30 cellular contexts compared by ENCODE assay signal in genomic region chr17:15922586-15922985, GRCh38. TPM values are rescaled to one million over a fixed set of nuclear protein-coding genes. Genes with fewer than 3 reads are reported as not detected.
"Had no signal": no experiment of that assay in that cellular context is flagged by ENCODE, and none has a peak within 500 bp of the region (broad histone marks: within the 10 kb centered on the region; RNA-seq: fewer than 3 reads in every experiment).

No MANE protein-coding gene starts in this region.

- ATAC-seq: activated CD4-positive, CD25-positive, alpha-beta regulatory T cell treated with anti-CD3 and anti-CD28 coated beads, Interleukin-2, amount 50 U/mL, for 24 hours; activated CD8-positive, alpha-beta T cell treated with anti-CD3 and anti-CD28 coated beads for 36 hours; activated T-cell treated with anti-CD3 and anti-CD28 coated beads, Interleukin-2, amount 50 U/mL, for 72 hours; esophagus mucosa; foreskin keratinocyte; gastrocnemius medialis; heart right ventricle; T-helper 17 cell had no signal

- H3K9me3 ChIP-seq: gastrocnemius medialis had no signal

- H3K27me3 ChIP-seq: brain microvascular endothelial cell had no signal

- H3K27ac ChIP-seq: brain microvascular endothelial cell, coronary artery, dorsolateral prefrontal cortex, foreskin keratinocyte, gastrocnemius medialis, heart right ventricle, WERI-Rb-1 had no signal

- DNase-seq: activated B cell treated with CpG ODN at 0.5 μM for 24 hours; activated CD4-positive, alpha-beta T cell treated with anti-CD3 and anti-CD28 coated beads for 48 hours; activated CD4-positive, alpha-beta T cell treated with anti-CD3 and anti-CD28 coated beads, Interleukin-2, amount 50 U/mL, for 1 hour; activated CD4-positive, alpha-beta T cell treated with anti-CD3 and anti-CD28 coated beads, Interleukin-2, amount 50 U/mL, for 48 hours; activated CD8-positive, alpha-beta memory T cell treated with anti-CD3 and anti-CD28 coated beads for 24 hours; activated CD8-positive, alpha-beta memory T cell treated with anti-CD3 and anti-CD28 coated beads, Interleukin-2, amount 50 U/mL, for 48 hours; activated CD8-positive, alpha-beta T cell treated with anti-CD3 and anti-CD28 coated beads for 36 hours; activated gamma-delta T cell; activated naive CD4-positive, alpha-beta T cell; activated naive CD4-positive, alpha-beta T cell treated with anti-CD3 and anti-CD28 coated beads, Interleukin-2, amount 50 U/mL, for 16 hours; activated T-cell treated with anti-CD3 and anti-CD28 coated beads for 4 hours; activated T-cell treated with anti-CD3 and anti-CD28 coated beads, Interleukin-2, amount 50 U/mL, for 24 hours; activated T-cell treated with anti-CD3 and anti-CD28 coated beads, Interleukin-2, amount 50 U/mL, for 72 hours; amniotic stem cell; anterior cingulate cortex; brain microvascular endothelial cell; dorsolateral prefrontal cortex; effector memory CD4-positive, alpha-beta T cell; endodermal cell; foreskin keratinocyte; gastrocnemius medialis; glutamatergic neuron; heart right ventricle; T-helper 1 cell; T-helper 17 cell; T1000; WERI-Rb-1 had no signal

- H3K4me1 ChIP-seq: foreskin keratinocyte, gastrocnemius medialis had no signal

- H3K36me3 ChIP-seq: brain microvascular endothelial cell, gastrocnemius medialis, heart right ventricle, WERI-Rb-1 had no signal

- H3K4me3 ChIP-seq: coronary artery, dorsolateral prefrontal cortex, gastrocnemius medialis, heart right ventricle had no signal

RNA-seq across cellular contexts. Expression of gene ADORA2B, which starts 22.3 kb away (rescaled TPM):
- total RNA-seq: activated B cell treated with CpG ODN at 0.5 μM for 24 hours had no signal
